ENCODE assay signal across 30 cellular contexts in the genomic region with DNA sequence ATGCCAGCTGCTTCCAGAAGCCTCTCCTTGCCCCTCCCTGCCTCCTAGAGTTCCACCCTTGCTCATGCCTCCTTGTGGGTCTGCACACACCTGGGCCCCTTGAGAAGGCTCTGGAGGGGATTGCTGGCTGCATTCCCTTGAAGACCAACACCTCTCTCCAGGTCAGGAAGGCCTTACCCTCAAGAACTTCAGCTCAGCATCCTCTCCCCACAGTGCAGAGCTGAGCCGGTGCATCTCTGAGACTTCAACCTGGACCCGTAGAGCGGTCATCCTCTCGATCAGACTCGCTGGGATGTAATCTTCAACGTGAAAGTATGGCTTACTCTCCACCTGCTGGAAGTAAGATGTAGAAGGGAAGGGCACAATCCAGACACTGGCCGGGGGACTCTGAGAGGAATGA.
"Had no signal": no experiment of that assay in that cellular context is flagged by ENCODE, and none has a peak within 500 bp of the region (broad histone marks: within the 10 kb centered on the region; RNA-seq: fewer than 3 reads in every experiment).

No MANE protein-coding gene starts in this region.

- H3K4me1 ChIP-seq: adrenal gland, ascending aorta, body of pancreas, breast epithelium had no signal

- H3K9me3 ChIP-seq: adrenal gland, ascending aorta, body of pancreas had no signal

- H3K27ac ChIP-seq: adrenal gland, ascending aorta, body of pancreas, brain microvascular endothelial cell, breast epithelium, cardiac muscle cell had no signal

- H3K36me3 ChIP-seq: adrenal gland, ascending aorta, brain microvascular endothelial cell, breast epithelium, cardiac muscle cell had no signal

- H3K27me3 ChIP-seq: adrenal gland, ascending aorta, body of pancreas, breast epithelium, cardiac muscle cell had no signal

- DNase-seq: activated effector memory CD4-positive, alpha-beta T cell treated with anti-CD3 and anti-CD28 coated beads, Interleukin-2, amount 50 U/mL, for 16 hours; activated effector memory CD4-positive, alpha-beta T cell treated with Interleukin-2 at 50 U/mL for 16 hours; activated gamma-delta T cell; activated gamma-delta T cell treated with Interleukin-2 at 50 U/mL for 16 hours; activated naive CD4-positive, alpha-beta T cell; activated naive CD4-positive, alpha-beta T cell treated with anti-CD3 and anti-CD28 coated beads for 36 hours; activated naive CD4-positive, alpha-beta T cell treated with anti-CD3 and anti-CD28 coated beads, Interleukin-2, amount 10 ng/mL, durations not matched to agents 7 days and 5 days; activated naive CD4-positive, alpha-beta T cell treated with anti-CD3 and anti-CD28 coated beads, Interleukin-2, amount 50 U/mL, for 16 hours; activated naive CD4-positive, alpha-beta T cell treated with Interleukin-2 at 50 U/mL for 16 hours; activated naive CD8-positive, alpha-beta T cell treated with anti-CD3 and anti-CD28 coated beads for 36 hours; activated naive CD8-positive, alpha-beta T cell treated with anti-CD3 and anti-CD28 coated beads, Interleukin-2, amount 10 ng/mL, durations not matched to agents 7 days and 5 days; activated naive CD8-positive, alpha-beta T cell treated with anti-CD3 and anti-CD28 coated beads, Interleukin-2, amount 50 U/mL, for 24 hours; activated T-cell treated with anti-CD3 and anti-CD28 coated beads for 4 hours; activated T-cell treated with anti-CD3 and anti-CD28 coated beads, Interleukin-2, amount 50 U/mL, for 1 hour; activated T-cell treated with anti-CD3 and anti-CD28 coated beads, Interleukin-2, amount 50 U/mL, for 24 hours; activated T-cell treated with anti-CD3 and anti-CD28 coated beads, Interleukin-2, amount 50 U/mL, for 4 hours; activated T-cell treated with anti-CD3 and anti-CD28 coated beads, Interleukin-2, amount 50 U/mL, for 48 hours; activated T-cell treated with anti-CD3 and anti-CD28 coated beads, Interleukin-2, amount 50 U/mL, for 72 hours; adrenal gland; amniotic stem cell; amygdala; anterior cingulate cortex; aorta; body of pancreas; brain microvascular endothelial cell; caudate nucleus; central memory CD4-positive, alpha-beta T cell had no signal

- H3K4me3 ChIP-seq: adrenal gland, ascending aorta, body of pancreas, breast epithelium, cardiac muscle cell had no signal
